27 cellular contexts compared by ENCODE assay signal in the genomic region with DNA sequence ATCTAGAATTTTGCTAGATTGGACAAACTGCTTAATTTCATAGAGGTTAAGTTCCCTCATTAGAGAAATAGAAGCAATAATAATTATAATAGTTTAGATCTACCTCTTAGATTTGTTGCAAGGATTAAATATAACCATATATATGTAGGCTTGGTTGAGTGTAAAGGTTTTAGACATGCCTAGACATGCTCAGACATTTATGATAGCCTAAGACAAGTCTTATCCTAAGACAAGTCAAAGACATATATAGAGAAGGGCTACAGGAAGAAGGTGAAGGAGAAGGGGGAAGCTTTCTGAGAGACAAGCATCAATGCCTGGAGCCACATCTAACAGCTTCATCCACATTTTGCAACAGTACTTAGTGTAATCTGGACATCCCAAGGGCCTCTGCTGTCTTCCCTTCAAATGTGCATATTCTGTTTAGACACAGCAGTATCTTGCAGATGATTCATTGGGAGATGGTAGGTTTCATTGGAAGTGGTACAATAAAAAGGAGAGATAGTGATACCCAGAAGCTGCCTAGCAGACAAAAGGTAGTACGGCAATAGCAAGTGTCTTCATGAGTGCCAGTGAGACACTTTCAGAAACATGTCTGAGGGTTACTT.
DNase-seq lines count a peak whose midpoint lies in the region; ATAC-seq and TF ChIP-seq lines count a peak whose summit lies in the region.
"Had no signal": no experiment of that assay in that cellular context is flagged by ENCODE, and none has a peak within 500 bp of the region (broad histone marks: within the 10 kb centered on the region; RNA-seq: fewer than 3 reads in every experiment).

No MANE protein-coding gene starts in this region.

- no peaks in the 10 kb centered on the region for H3K4me1 Mint-ChIP-seq in neural progenitor cell
- H3K4me1 Mint-ChIP-seq: activated naive CD8-positive, alpha-beta T cell treated with anti-CD3 and anti-CD28 coated beads, Interleukin-2, amount 50 U/mL, for 24 hours; memory B cell; stimulated activated memory B cell treated with anti-CD40 and anti-IgM and Interleukin-4, amounts not matched to agents 10 μg/mL and 1 μg/mL and 100 μg/mL, for 72 hours had no signal

- peak; percentile 43 for ATAC-seq in RWPE2 (ENCODE audit: low read depth)
- ATAC-seq: activated naive CD8-positive, alpha-beta T cell treated with anti-CD3 and anti-CD28 coated beads, Interleukin-2, amount 50 U/mL, for 24 hours; Panc1; stimulated activated memory B cell treated with anti-CD40 and anti-IgM and Interleukin-4, amounts not matched to agents 10 μg/mL and 1 μg/mL and 100 μg/mL, for 72 hours had no signal

- peak overlapping the region; percentile 32 for H2AFZ ChIP-seq in neural progenitor cell (replicated peaks)

- no peak overlapping the region for H3K4me3 Mint-ChIP-seq in neural progenitor cell
- H3K4me3 Mint-ChIP-seq: activated naive CD8-positive, alpha-beta T cell treated with anti-CD3 and anti-CD28 coated beads, Interleukin-2, amount 50 U/mL, for 24 hours; memory B cell; stimulated activated memory B cell treated with anti-CD40 and anti-IgM and Interleukin-4, amounts not matched to agents 10 μg/mL and 1 μg/mL and 100 μg/mL, for 72 hours; T-helper 1 cell treated with Interleukin-12 subunit alpha and Interleukin-12 subunit beta and Interleukin-4 antibody, amounts not matched to agents 30 μg/mL and 1 μg/mL, for 36 hours had no signal

- H3K9me3 ChIP-seq in RWPE2 (ENCODE audit: severe bottlenecking) (no peaks in the 10 kb centered on the region), neural progenitor cell (ENCODE audit: low read depth) (no peaks in the 10 kb centered on the region)
- H3K9me3 ChIP-seq: SJCRH30, spleen had no signal

- H3K9ac ChIP-seq in neural progenitor cell: no peak overlapping the region

- no peaks in the 10 kb centered on the region for H3K27me3 Mint-ChIP-seq in neural progenitor cell (ENCODE audit: insufficient read depth, low read depth)
- H3K27me3 Mint-ChIP-seq: activated naive CD8-positive, alpha-beta T cell treated with anti-CD3 and anti-CD28 coated beads, Interleukin-2, amount 50 U/mL, for 24 hours; memory B cell; stimulated activated memory B cell treated with anti-CD40 and anti-IgM and Interleukin-4, amounts not matched to agents 10 μg/mL and 1 μg/mL and 100 μg/mL, for 72 hours had no signal

- peak overlapping the region; percentile 29 for H3K27ac ChIP-seq in RWPE2 (ENCODE audit: poor library complexity, severe bottlenecking)
- H3K27ac ChIP-seq in neural progenitor cell: no peak overlapping the region
- H3K27ac ChIP-seq: C4-2B, coronary artery, SJCRH30, spleen had no signal

- H3K4me2 ChIP-seq in neural progenitor cell: no peak overlapping the region

- H3K36me3 ChIP-seq in RWPE2 (ENCODE audit: low read depth) (no peaks in the 10 kb centered on the region), neural progenitor cell (no peaks in the 10 kb centered on the region)
- H3K36me3 ChIP-seq: SJCRH30, spleen had no signal

- H3K9me3 Mint-ChIP-seq in neural progenitor cell: no peaks in the 10 kb centered on the region
- H3K9me3 Mint-ChIP-seq: T-helper 1 cell treated with Interleukin-12 subunit alpha and Interleukin-12 subunit beta and Interleukin-4 antibody, amounts not matched to agents 30 μg/mL and 1 μg/mL, for 36 hours had no signal

- in situ Hi-C loops in ACHN (cut with HindIII; ENCODE audit: low pct_ligation_motif_present, low pct_unique_long_range_greater_than_20kb, low sequenced_read_pairs): no loop called here

- no peaks in the 10 kb centered on the region for H3F3A ChIP-seq in neural progenitor cell (ENCODE audit: low read depth)

- H4K20me1 ChIP-seq in neural progenitor cell (ENCODE audit: low read depth): no peaks in the 10 kb centered on the region

- H3K79me2 ChIP-seq in neural progenitor cell (ENCODE audit: low read depth): no peaks in the 10 kb centered on the region

- H3K27ac Mint-ChIP-seq in neural progenitor cell: no peak overlapping the region
- H3K27ac Mint-ChIP-seq: activated naive CD8-positive, alpha-beta T cell treated with anti-CD3 and anti-CD28 coated beads, Interleukin-2, amount 50 U/mL, for 24 hours; memory B cell; stimulated activated memory B cell treated with anti-CD40 and anti-IgM and Interleukin-4, amounts not matched to agents 10 μg/mL and 1 μg/mL and 100 μg/mL, for 72 hours; T-helper 1 cell treated with Interleukin-12 subunit alpha and Interleukin-12 subunit beta and Interleukin-4 antibody, amounts not matched to agents 30 μg/mL and 1 μg/mL, for 36 hours had no signal

- DNase-seq in ACHN: peak; percentile 11
- no peak for DNase-seq in RWPE2 (ENCODE audit: low spot score)
- DNase-seq in epithelial cell of esophagus (ENCODE audit: low read depth): peak; percentile 79
- no peak for DNase-seq in neural progenitor cell (ENCODE audit: low spot score)
- no peak for DNase-seq in SIG-M5 treated with dmso at 0.1 percent for 504 hours (lab: John Stamatoyannopoulos, UW; ENCODE audit: unreplicated experiment)
- no peak for DNase-seq in NCI-H128 (lab: John Stamatoyannopoulos, UW; ENCODE audit: unreplicated experiment)
- DNase-seq in inferior parietal cortex (ENCODE audit: extremely low spot score): no peak
- no peak for DNase-seq in T1000 (lab: John Stamatoyannopoulos, UW)
- DNase-seq: activated CD8-positive, alpha-beta memory T cell treated with anti-CD3 and anti-CD28 coated beads for 24 hours; activated gamma-delta T cell treated with Interleukin-2 at 50 U/mL for 16 hours; activated naive CD8-positive, alpha-beta T cell treated with anti-CD3 and anti-CD28 coated beads, Interleukin-2, amount 50 U/mL, for 24 hours; activated T-cell treated with anti-CD3 and anti-CD28 coated beads, Interleukin-2, amount 50 U/mL, for 1 hour; glutamatergic neuron; H7; NCI-H1105 treated with DMSO at 0.1 percent for 48 hours; NCI-H2107; NCI-H526; retina; spleen; stimulated activated CD4-positive, alpha-beta T cell treated with anti-CD3 and anti-CD28 coated beads, Interleukin-4, amount 100 ng/mL, for 1 hour had no signal

- TF ChIP-seq CTCF in RWPE2 (IDR thresholded peaks at IDR 0.05; ENCODE audit: poor library complexity, severe bottlenecking): no peak
- TF ChIP-seq CTCF in epithelial cell of esophagus (IDR thresholded peaks at IDR 0.05; ENCODE audit: insufficient read depth, low read depth, low read length, missing control alignments): no peak
- TF ChIP-seq CTCF in neural progenitor cell (IDR thresholded peaks at IDR 0.05): no peak

- no peaks in the 10 kb centered on the region for H3K36me3 Mint-ChIP-seq in neural progenitor cell
- H3K36me3 Mint-ChIP-seq: memory B cell; stimulated activated memory B cell treated with anti-CD40 and anti-IgM and Interleukin-4, amounts not matched to agents 10 μg/mL and 1 μg/mL and 100 μg/mL, for 72 hours had no signal

- no peak overlapping the region for H3K4me3 ChIP-seq in RWPE2 (ENCODE audit: severe bottlenecking)
- H3K4me3 ChIP-seq in epithelial cell of esophagus (ENCODE audit: low read length): no peak overlapping the region
- H3K4me3 ChIP-seq in neural progenitor cell: no peak overlapping the region
- H3K4me3 ChIP-seq: coronary artery, SJCRH30, spleen had no signal

- H3K4me1 ChIP-seq in RWPE2 (ENCODE audit: insufficient read depth, poor library complexity, severe bottlenecking) (peaks cover 31% of the 10 kb centered on the region), neural progenitor cell (no peaks in the 10 kb centered on the region)
- H3K4me1 ChIP-seq: spleen had no signal

- no peaks in the 10 kb centered on the region for H3K27me3 ChIP-seq in RWPE2 (ENCODE audit: insufficient read depth, poor library complexity, severe bottlenecking)
- no peaks in the 10 kb centered on the region for H3K27me3 ChIP-seq in neural progenitor cell
- H3K27me3 ChIP-seq: SJCRH30, spleen had no signal

Comparison
In these comparisons a context has a peak if more than half of its experiments do, and no peak if none do; other contexts are left out.
1. DNase-seq: peak in ACHN (single experiment) and epithelial cell of esophagus (single experiment); none in RWPE2 (single experiment), neural progenitor cell (single experiment), SIG-M5 treated with dmso at 0.1 percent for 504 hours (single experiment), NCI-H128 (single experiment), inferior parietal cortex (single experiment) and T1000 (single experiment).